14 cellular contexts compared by ENCODE assay signal in genomic region chr2:55421326-55421725, GRCh38. TPM values are rescaled to one million over a fixed set of nuclear protein-coding genes. Genes with fewer than 3 reads are reported as not detected.
DNase-seq lines count a peak whose midpoint lies in the region; ATAC-seq and TF ChIP-seq lines count a peak whose summit lies in the region.
"Had no signal": no experiment of that assay in that cellular context is flagged by ENCODE, and none has a peak within 500 bp of the region (broad histone marks: within the 10 kb centered on the region; RNA-seq: fewer than 3 reads in every experiment).

No MANE protein-coding gene starts in this region.

- peaks cover 35% of the 10 kb centered on the region for H3K4me1 Mint-ChIP-seq in activated T-cell treated with anti-CD3 and anti-CD28 coated beads, Interleukin-2, amount 50 U/mL, for 72 hours (ENCODE audit: low read depth)
- H3K4me1 Mint-ChIP-seq in dendritic cell treated with granulocyte-macrophage colony-stimulating factor and Interleukin-4, amounts not matched to agents 40 ng/mL and 50 ng/mL, for 4 days (ENCODE audit: low read depth): peaks cover 52% of the 10 kb centered on the region

- no peak overlapping the region for H3K27ac Mint-ChIP-seq in activated T-cell treated with anti-CD3 and anti-CD28 coated beads, Interleukin-2, amount 50 U/mL, for 72 hours
- H3K27ac Mint-ChIP-seq in dendritic cell treated with granulocyte-macrophage colony-stimulating factor and Interleukin-4, amounts not matched to agents 40 ng/mL and 50 ng/mL, for 4 days: peak overlapping the region; percentile 63

- H3K4me1 ChIP-seq in OCI-LY7 (ENCODE audit: insufficient read depth, low read length, poor library complexity, severe bottlenecking) (peaks cover 43% of the 10 kb centered on the region), skeletal muscle tissue (ENCODE audit: control insufficient read depth in 3 of 3, insufficient read depth in 3 of 3, low read length in 3 of 3) (peaks cover 0 to 4% (median 2%) of the 10 kb centered on the region in 3 donors)
- H3K4me1 ChIP-seq: upper lobe of right lung had no signal

- no peaks in the 10 kb centered on the region for H3K27me3 ChIP-seq in skeletal muscle tissue (ENCODE audit: control insufficient read depth in 3 of 3, insufficient read depth in 3 of 3, low read length in 3 of 3)
- H3K27me3 ChIP-seq: foreskin keratinocyte, upper lobe of right lung had no signal

- peaks cover 0 to 4% of the 10 kb centered on the region in 2 donors for H3K36me3 Mint-ChIP-seq in activated T-cell treated with anti-CD3 and anti-CD28 coated beads, Interleukin-2, amount 50 U/mL, for 72 hours (ENCODE audit: insufficient read depth in 2 of 2)
- H3K36me3 Mint-ChIP-seq in dendritic cell treated with granulocyte-macrophage colony-stimulating factor and Interleukin-4, amounts not matched to agents 40 ng/mL and 50 ng/mL, for 4 days (ENCODE audit: low read depth): peaks cover 16% of the 10 kb centered on the region

- peak overlapping the region; percentile 53 to 61 for H3K4me3 Mint-ChIP-seq in activated T-cell treated with anti-CD3 and anti-CD28 coated beads, Interleukin-2, amount 50 U/mL, for 72 hours
- no peak overlapping the region for H3K4me3 Mint-ChIP-seq in dendritic cell treated with granulocyte-macrophage colony-stimulating factor and Interleukin-4, amounts not matched to agents 40 ng/mL and 50 ng/mL, for 4 days

- H3K27me3 Mint-ChIP-seq in activated T-cell treated with anti-CD3 and anti-CD28 coated beads, Interleukin-2, amount 50 U/mL, for 72 hours (ENCODE audit: low read depth): peaks cover 34% of the 10 kb centered on the region
- H3K27me3 Mint-ChIP-seq in dendritic cell treated with granulocyte-macrophage colony-stimulating factor and Interleukin-4, amounts not matched to agents 40 ng/mL and 50 ng/mL, for 4 days: no peaks in the 10 kb centered on the region

- no peak overlapping the region for H3K9ac ChIP-seq in skeletal muscle tissue (ENCODE audit: low read depth in 1 of 3, low read length in 3 of 3)

- no peaks in the 10 kb centered on the region for H3K9me3 ChIP-seq in OCI-LY7 (ENCODE audit: low read length)
- H3K9me3 ChIP-seq in skeletal muscle tissue (ENCODE audit: control insufficient read depth in 3 of 3, low read length in 3 of 3): no peaks in the 10 kb centered on the region
- H3K9me3 ChIP-seq: upper lobe of right lung had no signal

- H3K4me2 ChIP-seq in OCI-LY7 (ENCODE audit: low read length): peak overlapping the region; percentile 77

- CTCF ChIA-PET in OCI-LY7 (lab: Charles Lee; ENCODE audit: unreplicated experiment): no interaction called here

- H4K20me1 ChIP-seq in OCI-LY7 (ENCODE audit: insufficient read depth, low read length): peaks cover 10% of the 10 kb centered on the region; the same call in 1 of the 2 replicates

- TF ChIP-seq CTCF in OCI-LY7 (conservative IDR thresholded peaks at IDR 0.05; ENCODE audit: low read length): no peak

- no peaks in the 10 kb centered on the region for H3K9me2 ChIP-seq in OCI-LY7 (ENCODE audit: insufficient read depth, low read length)

- H3K36me3 ChIP-seq in OCI-LY7 (ENCODE audit: insufficient read depth, low read length) (no peaks in the 10 kb centered on the region), skeletal muscle tissue (ENCODE audit: control insufficient read depth in 3 of 3, insufficient read depth in 3 of 3, low read length in 3 of 3) (no peaks in the 10 kb centered on the region)
- H3K36me3 ChIP-seq: upper lobe of right lung had no signal

- DNase-seq in activated T-cell treated with anti-CD3 and anti-CD28 coated beads, Interleukin-2, amount 50 U/mL, for 72 hours: no peak
- DNase-seq in activated T-cell treated with anti-CD3 and anti-CD28 coated beads, Interleukin-2, amount 50 U/mL, for 1 hour: no peak
- no peak for DNase-seq in OCI-LY7 (ENCODE audit: low spot score)
- DNase-seq: DMS79 treated with DMSO at 0.1 percent for 48 hours; effector memory CD4-positive, alpha-beta T cell; foreskin keratinocyte; NCI-H1417 treated with DMSO at 0.1 percent for 48 hours; upper lobe of right lung had no signal

- no peaks in the 10 kb centered on the region for H3K9me3 Mint-ChIP-seq in activated T-cell treated with anti-CD3 and anti-CD28 coated beads, Interleukin-2, amount 50 U/mL, for 72 hours
- H3K9me3 Mint-ChIP-seq in dendritic cell treated with granulocyte-macrophage colony-stimulating factor and Interleukin-4, amounts not matched to agents 40 ng/mL and 50 ng/mL, for 4 days: no peaks in the 10 kb centered on the region

- H3K27ac ChIP-seq in OCI-LY7 (ENCODE audit: low read depth, low read length, poor library complexity, severe bottlenecking) (peak overlapping the region; percentile 52), skeletal muscle tissue (ENCODE audit: low read depth, low read length) (no peak overlapping the region)
- H3K27ac ChIP-seq: foreskin keratinocyte, RWPE1 had no signal

- intact Hi-C loops in OCI-LY7 (cut with micrococcal nuclease; ENCODE audit: unreplicated experiment): loop anchor here (2.0 kb wide), 1 partner anchor 139 kb away; no protein-coding TSS in a partner anchor
- intact Hi-C loops in dendritic cell treated with granulocyte-macrophage colony-stimulating factor and Interleukin-4, amounts not matched to agents 40 ng/mL and 50 ng/mL, for 4 days (cut with micrococcal nuclease): no loop called here

- ATAC-seq in activated T-cell treated with anti-CD3 and anti-CD28 coated beads, Interleukin-2, amount 50 U/mL, for 72 hours (replicated peaks in 1 of 2): no peak
- ATAC-seq in HG02885 (IDR thresholded peaks at IDR 0.05; ENCODE audit: poor library complexity, unreplicated experiment) (no peak), GM19023 (IDR thresholded peaks at IDR 0.05; ENCODE audit: unreplicated experiment) (no peak), GM21717 (IDR thresholded peaks at IDR 0.05; ENCODE audit: unreplicated experiment) (no peak)
- ATAC-seq: foreskin keratinocyte, upper lobe of right lung had no signal

- POLR2A ChIA-PET in OCI-LY7 (lab: Charles Lee): interaction anchor here (0.9 to 1.2 kb wide), 3 partner anchors 10 to 77 kb away, joined by 3 to 4 read pairs (median 3); no protein-coding TSS in a partner anchor

- H3K4me3 ChIP-seq in OCI-LY7 (ENCODE audit: low read depth, low read length, poor library complexity, severe bottlenecking) (peak overlapping the region; percentile 81), skeletal muscle tissue (ENCODE audit: low read length in 3 of 3) (peak overlapping the region in 2 of 3 donors; percentile 13 to 43)

- H2AFZ ChIP-seq in OCI-LY7 (ENCODE audit: low read length): peak overlapping the region; percentile 91

- no TSS peak for BruUV-seq in OCI-LY7 (replicated peaks; lab: Mats Ljungman, UMichigan)

- peaks cover 39% of the 10 kb centered on the region for H3K79me2 ChIP-seq in OCI-LY7 (ENCODE audit: insufficient read depth, low read depth, low read length)

RNA-seq across cellular contexts. Expression of gene CCDC88A, which starts 1.7 kb away (rescaled TPM):
- 10 to 100 TPM in 1 of 2 donors, 1 to 10 TPM in 1; 9.6 to 13.8 TPM for total RNA-seq in activated T-cell treated with anti-CD3 and anti-CD28 coated beads, Interleukin-2, amount 50 U/mL, for 72 hours
- total RNA-seq in OCI-LY7 (2014; rRNA removed; shearing (Covaris generic)): 98.4 and 109 TPM in 2 replicates
- total RNA-seq in OCI-LY7 (2022) (110 and 132 TPM in 2 replicates), skeletal muscle tissue (48.5 TPM)
